8 cellular contexts compared by ENCODE assay signal in the genomic region with DNA sequence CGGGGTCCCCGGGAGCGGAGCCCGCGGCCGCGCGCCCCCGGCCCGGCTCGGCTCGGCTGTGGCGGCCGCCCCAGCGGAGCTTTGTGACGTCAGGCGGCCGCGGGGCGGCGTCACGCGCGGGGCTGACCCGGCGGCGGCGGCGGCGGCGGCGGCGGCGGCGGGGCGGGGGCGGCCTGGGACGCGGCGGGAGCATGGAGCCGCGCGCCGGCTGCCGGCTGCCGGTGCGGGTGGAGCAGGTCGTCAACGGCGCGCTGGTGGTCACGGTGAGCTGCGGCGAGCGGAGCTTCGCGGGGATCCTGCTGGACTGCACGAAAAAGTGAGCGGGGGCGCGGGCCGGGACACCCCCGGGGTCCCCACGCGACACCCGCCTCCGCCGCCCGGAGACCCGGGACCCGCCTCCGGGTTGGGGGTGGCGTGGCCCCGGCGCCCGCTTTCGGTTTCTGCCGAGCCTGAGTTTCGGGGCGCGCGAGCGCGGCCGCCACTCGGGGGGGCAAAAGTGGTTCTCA. TPM values are rescaled to one million over a fixed set of nuclear protein-coding genes. Genes with fewer than 3 reads are reported as not detected.
DNase-seq lines count a peak whose midpoint lies in the region; ATAC-seq and TF ChIP-seq lines count a peak whose summit lies in the region.

Gene PWWP2B, plus strand, starts transcription at position 165 of the 506 bp plus-strand sequence. Its CDS starts 27 bp downstream, at position 192.

- peaks cover 74 to 86% (median 82%) of the 10 kb centered on the region in 10 experiments for H3K4me1 ChIP-seq in BLaER1 treated with 17β-estradiol and CSF1 and Interleukin-3, amounts not matched to agents 10 nM and 100 nM
- H3K4me1 ChIP-seq in Loucy (ENCODE audit: insufficient read depth, low read length, poor library complexity, severe bottlenecking) (peaks cover 69% of the 10 kb centered on the region), fibroblast of lung (ENCODE audit: control insufficient read depth, extremely low read depth, insufficient read depth, low read length) (no peaks in the 10 kb centered on the region), upper lobe of right lung (peaks cover 47% of the 10 kb centered on the region)

- peak; percentile 73 for DNase-seq in activated T-cell treated with anti-CD3 and anti-CD28 coated beads, Interleukin-2, amount 50 U/mL, for 24 hours
- DNase-seq in fibroblast of lung (ENCODE audit: low read depth in 2 of 2): peak; percentile 20 to 28
- peak; percentile 71 for DNase-seq in nephron progenitor cell
- peak; percentile 87 for DNase-seq in upper lobe of right lung

- H3K9me3 ChIP-seq in BLaER1 treated with 17β-estradiol and CSF1 and Interleukin-3, amounts not matched to agents 10 nM and 100 nM (replicated peaks in 1 of 11): no peaks in the 10 kb centered on the region
- H3K9me3 ChIP-seq in Loucy (ENCODE audit: insufficient read depth, low read depth, low read length): no peaks in the 10 kb centered on the region
- H3K9me3 ChIP-seq in fibroblast of lung (ENCODE audit: control insufficient read depth, insufficient read depth, low read depth, low read length): no peaks in the 10 kb centered on the region
- H3K9me3 ChIP-seq in upper lobe of right lung: no peaks in the 10 kb centered on the region

- no peaks in the 10 kb centered on the region for H3K36me3 Mint-ChIP-seq in activated T-cell treated with anti-CD3 and anti-CD28 coated beads, Interleukin-2, amount 50 U/mL, for 24 hours (ENCODE audit: low read depth)
- no peaks in the 10 kb centered on the region for H3K36me3 Mint-ChIP-seq in nephron progenitor cell (ENCODE audit: low read depth)

- H3K27ac Mint-ChIP-seq in activated T-cell treated with anti-CD3 and anti-CD28 coated beads, Interleukin-2, amount 50 U/mL, for 24 hours: peak within 1 kb of the TSS; percentile 85
- H3K27ac Mint-ChIP-seq in nephron progenitor cell: peak within 1 kb of the TSS; percentile 25

- no peaks in the 10 kb centered on the region for H3K27me3 Mint-ChIP-seq in activated T-cell treated with anti-CD3 and anti-CD28 coated beads, Interleukin-2, amount 50 U/mL, for 24 hours
- peaks cover 17% of the 10 kb centered on the region for H3K27me3 Mint-ChIP-seq in nephron progenitor cell (ENCODE audit: low read depth, poor library complexity)

- H3K79me2 ChIP-seq in Loucy (ENCODE audit: insufficient read depth, low read length): peaks cover 54% of the 10 kb centered on the region
- H3K79me2 ChIP-seq in fibroblast of lung (ENCODE audit: control insufficient read depth, insufficient read depth, low read length): no peaks in the 10 kb centered on the region

- H2AFZ ChIP-seq in Loucy (ENCODE audit: low read length) (no peak within 1 kb of the TSS), fibroblast of lung (ENCODE audit: low read length) (peak within 1 kb of the TSS; percentile 3)

- H3K9ac ChIP-seq in BLaER1 treated with 17β-estradiol and CSF1 and Interleukin-3, amounts not matched to agents 10 nM and 100 nM: peak within 1 kb of the TSS; percentile 82 to 96 (median 88)
- H3K9ac ChIP-seq in Loucy (ENCODE audit: low read depth, low read length, poor library complexity, severe bottlenecking) (peak within 1 kb of the TSS; percentile 86), fibroblast of lung (ENCODE audit: insufficient read depth, low read length) (peak within 1 kb of the TSS; percentile 82)

- TF ChIP-seq CTCF in Loucy (conservative IDR thresholded peaks at IDR 0.05; ENCODE audit: low read length): no peak
- no peak for TF ChIP-seq CTCF in fibroblast of lung (conservative IDR thresholded peaks at IDR 0.05 in 1 of 2, IDR thresholded peaks at IDR 0.05 in 1 of 2; ENCODE audit: low read depth in 1 of 2, low read length in 2 of 2)
- no peak for TF ChIP-seq CTCF in nephron progenitor cell (IDR thresholded peaks at IDR 0.05)
- no peak for TF ChIP-seq CTCF in upper lobe of right lung (IDR thresholded peaks at IDR 0.05)

- H3K27ac ChIP-seq in BLaER1 treated with 17β-estradiol and CSF1 and Interleukin-3, amounts not matched to agents 10 nM and 100 nM: peak within 1 kb of the TSS; percentile 77 to 95 (median 87)
- H3K27ac ChIP-seq in fibroblast of lung (ENCODE audit: insufficient read depth, low read length) (peak within 1 kb of the TSS; percentile 69), upper lobe of right lung (peak within 1 kb of the TSS; percentile 91)

- H3K9me3 Mint-ChIP-seq in activated T-cell treated with anti-CD3 and anti-CD28 coated beads, Interleukin-2, amount 50 U/mL, for 24 hours: peaks cover 2% of the 10 kb centered on the region
- H3K9me3 Mint-ChIP-seq in nephron progenitor cell: peaks cover 5% of the 10 kb centered on the region

- H3K4me1 Mint-ChIP-seq in activated T-cell treated with anti-CD3 and anti-CD28 coated beads, Interleukin-2, amount 50 U/mL, for 24 hours (ENCODE audit: low read depth): peaks cover 18% of the 10 kb centered on the region
- H3K4me1 Mint-ChIP-seq in nephron progenitor cell: peaks cover 18% of the 10 kb centered on the region

- intact Hi-C loops in upper lobe of right lung (cut with DNase I): no loop called here

- H3K4me3 Mint-ChIP-seq in activated T-cell treated with anti-CD3 and anti-CD28 coated beads, Interleukin-2, amount 50 U/mL, for 24 hours: peak within 1 kb of the TSS; percentile 80
- peak within 1 kb of the TSS; percentile 83 for H3K4me3 Mint-ChIP-seq in nephron progenitor cell

- ATAC-seq in GM21423 (IDR thresholded peaks at IDR 0.05; ENCODE audit: unreplicated experiment) (peak; percentile 40), upper lobe of right lung (peak; percentile 4), GM18873 (IDR thresholded peaks at IDR 0.05; ENCODE audit: low FRiP score, unreplicated experiment) (no peak)

- peaks cover 0 to 24% (median 15%) of the 10 kb centered on the region in 11 experiments; a peak in 14 of 22 replicates for H3K27me3 ChIP-seq in BLaER1 treated with 17β-estradiol and CSF1 and Interleukin-3, amounts not matched to agents 10 nM and 100 nM
- H3K27me3 ChIP-seq in Loucy (ENCODE audit: insufficient read depth, low read length, poor library complexity, severe bottlenecking): no peaks in the 10 kb centered on the region
- no peaks in the 10 kb centered on the region for H3K27me3 ChIP-seq in fibroblast of lung (ENCODE audit: control insufficient read depth, insufficient read depth, low read length)
- H3K27me3 ChIP-seq in upper lobe of right lung: no peaks in the 10 kb centered on the region

- H3K36me3 ChIP-seq in BLaER1 treated with 17β-estradiol and CSF1 and Interleukin-3, amounts not matched to agents 10 nM and 100 nM: peaks cover 0 to 5% (median 0%) of the 10 kb centered on the region in 11 experiments; a peak in 1 of 22 replicates
- no peaks in the 10 kb centered on the region for H3K36me3 ChIP-seq in Loucy (ENCODE audit: insufficient read depth, low read length)
- no peaks in the 10 kb centered on the region for H3K36me3 ChIP-seq in fibroblast of lung (ENCODE audit: control insufficient read depth, insufficient read depth, low read length)
- no peaks in the 10 kb centered on the region for H3K36me3 ChIP-seq in upper lobe of right lung

- no peaks in the 10 kb centered on the region for H3K9me2 ChIP-seq in Loucy (replicated peaks; ENCODE audit: low read depth, low read length)

- H3K4me2 ChIP-seq in BLaER1 treated with 17β-estradiol and CSF1 and Interleukin-3, amounts not matched to agents 10 nM and 100 nM: peak within 1 kb of the TSS; percentile 85 to 100 (median 98)
- H3K4me2 ChIP-seq in Loucy (ENCODE audit: low read depth, low read length, poor library complexity, severe bottlenecking): peak within 1 kb of the TSS; percentile 94
- peak within 1 kb of the TSS; percentile 94 for H3K4me2 ChIP-seq in fibroblast of lung (ENCODE audit: extremely low read depth, insufficient read depth, low read length)

- 0 out of 2 replicates have a peak, but pooled peaks cover 6% of the 10 kb centered on the region for H3F3A ChIP-seq in Loucy (ENCODE audit: low read depth)

- H3K4me3 ChIP-seq in BLaER1 treated with 17β-estradiol and CSF1 and Interleukin-3, amounts not matched to agents 10 nM and 100 nM: peak within 1 kb of the TSS; percentile 68 to 87 (median 78)
- peak within 1 kb of the TSS; percentile 80 for H3K4me3 ChIP-seq in Loucy (ENCODE audit: low read length, poor library complexity, severe bottlenecking)
- peak within 1 kb of the TSS; percentile 62 to 74 (median 68) for H3K4me3 ChIP-seq in fibroblast of lung (replicated peaks in 1 of 4; ENCODE audit: control extremely low read depth in 1 of 4, insufficient read depth in 1 of 4, low read depth in 3 of 4, low read length in 4 of 4)
- peak within 1 kb of the TSS; percentile 72 for H3K4me3 ChIP-seq in upper lobe of right lung

- peaks cover 10 to 77% (median 55%) of the 10 kb centered on the region in 11 experiments; a peak in 19 of 22 replicates for H4K20me1 ChIP-seq in BLaER1 treated with 17β-estradiol and CSF1 and Interleukin-3, amounts not matched to agents 10 nM and 100 nM
- H4K20me1 ChIP-seq in Loucy (ENCODE audit: insufficient read depth, low read length, poor library complexity, severe bottlenecking) (peaks cover 33% of the 10 kb centered on the region), fibroblast of lung (ENCODE audit: control insufficient read depth, extremely low read depth, insufficient read depth, low read length) (no peaks in the 10 kb centered on the region)

RNA-seq across cellular contexts. Expression of gene PWWP2B, which starts in this region (rescaled TPM):
- total RNA-seq in fibroblast of lung (14.1 and 15.9 TPM in 2 replicates), upper lobe of right lung (26.0 TPM)
- polyA plus RNA-seq in fibroblast of lung: 1.5 and 1.6 TPM in 2 replicates
- polyA plus RNA-seq in fibroblast of lung (2012): 3.3 and 4.4 TPM in 2 replicates
- 1.7 and 1.9 TPM in 2 replicates for polyA minus RNA-seq in fibroblast of lung (ENCODE audit: low replicate concordance)

Comparison
In these comparisons a context has a peak if more than half of its experiments do, and no peak if none do; other contexts are left out.
1. DNase-seq: peak in every context shown above with its lines; median percentile 87 in upper lobe of right lung; 73 in activated T-cell treated with anti-CD3 and anti-CD28 coated beads, Interleukin-2, amount 50 U/mL, for 24 hours; 71 in nephron progenitor cell; 24 in fibroblast of lung.